21 cellular contexts compared by ENCODE assay signal in the genomic region with DNA sequence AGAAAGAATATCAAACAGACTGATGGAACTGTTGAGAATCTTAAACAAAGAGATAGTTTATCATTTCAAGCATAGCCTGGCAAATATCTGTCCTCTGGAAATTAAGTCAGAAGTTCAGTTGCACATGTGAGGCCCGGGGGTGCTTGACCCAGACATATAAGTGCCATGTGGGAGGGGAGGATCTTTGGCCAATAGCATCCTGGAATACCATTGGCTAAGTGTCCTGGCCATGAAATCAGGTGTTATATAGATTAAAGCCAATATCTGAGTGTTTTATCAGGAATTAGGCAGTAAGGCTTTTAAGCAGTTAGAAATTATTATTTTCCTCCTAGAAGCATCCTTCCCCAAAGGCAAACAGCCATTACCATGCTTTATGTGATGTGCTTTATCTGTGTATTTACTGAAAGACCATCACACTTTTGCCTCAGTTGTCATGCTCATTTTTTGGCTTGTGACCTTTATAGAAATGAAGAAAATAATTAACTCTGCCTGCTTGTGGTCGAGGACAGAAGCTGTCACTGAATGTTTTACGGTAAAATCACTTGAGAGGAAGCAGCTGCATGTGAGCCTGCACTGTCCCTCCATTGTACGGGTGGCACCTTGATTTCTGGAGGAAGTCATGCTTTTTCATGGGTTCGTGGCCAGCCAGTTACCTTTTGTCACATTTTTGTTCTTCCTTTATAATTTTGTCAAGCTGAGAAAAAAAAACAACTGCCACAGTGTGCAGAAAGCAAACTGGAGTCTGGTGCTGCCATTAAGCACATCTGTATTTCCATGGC.
"Had no signal": no experiment of that assay in that cellular context is flagged by ENCODE, and none has a peak within 500 bp of the region (broad histone marks: within the 10 kb centered on the region; RNA-seq: fewer than 3 reads in every experiment).

No MANE protein-coding gene starts in this region.

- H3K4me3 ChIP-seq: hepatocyte, lung, smooth muscle cell, suprapubic skin, transverse colon, upper lobe of right lung, uterus had no signal

- H3K27me3 ChIP-seq: hepatocyte, suprapubic skin, transverse colon, upper lobe of right lung, uterus had no signal

- DNase-seq: cortex of kidney; effector memory CD8-positive, alpha-beta T cell; kidney; naive B cell; stimulated activated CD4-positive, alpha-beta T cell treated with anti-CD3 and anti-CD28 coated beads, Interleukin-12 subunit alpha, Interleukin-12 subunit beta, amount 100 ng/mL, for 4 hours; stimulated activated CD4-positive, alpha-beta T cell treated with anti-CD3 and anti-CD28 coated beads, Interleukin-1b, Interleukin-23, amount 100 ng/mL, for 48 hours; stimulated activated CD4-positive, alpha-beta T cell treated with anti-CD3 and anti-CD28 coated beads, Interleukin-4, amount 100 ng/mL, for 1 hour; stimulated activated CD8-positive, alpha-beta memory T cell treated with anti-CD3 and anti-CD28 coated beads, Interleukin-4, amount 100 ng/mL, for 48 hours; stimulated activated naive CD4-positive, alpha-beta T cell; stimulated activated naive CD8-positive, alpha-beta T cell treated with anti-CD3 and anti-CD28 coated beads, Interleukin-15, amount 100 ng/mL, for 72 hours; transverse colon; upper lobe of right lung; uterus had no signal

- H3K79me2 ChIP-seq: hepatocyte, parathyroid adenoma had no signal

- H3K36me3 ChIP-seq: suprapubic skin, transverse colon, upper lobe of right lung, uterus had no signal

- H3K4me1 ChIP-seq: parathyroid adenoma, suprapubic skin, transverse colon, upper lobe of right lung, uterus had no signal

- ATAC-seq: effector memory CD8-positive, alpha-beta T cell; left lobe of liver; natural killer cell treated with Interleukin-12 subunit alpha and Interleukin-12 subunit beta and Interleukin-15 and Interleukin-18, amount 100 ng/mL, for 72 hours; sciatic nerve; stimulated activated naive CD8-positive, alpha-beta T cell treated with anti-CD3 and anti-CD28 coated beads, Interleukin-15, amount 100 ng/mL, for 72 hours; upper lobe of right lung had no signal

- H3K9ac ChIP-seq: parathyroid adenoma had no signal

- H3K27ac ChIP-seq: hepatocyte, parathyroid adenoma, suprapubic skin, transverse colon, upper lobe of right lung, uterus had no signal

- H3K4me2 ChIP-seq: hepatocyte, smooth muscle cell had no signal

- H3K9me3 ChIP-seq: suprapubic skin, transverse colon, upper lobe of right lung, uterus had no signal

- H2AFZ ChIP-seq: hepatocyte, parathyroid adenoma had no signal
